ENCODE assay signal across 8 cellular contexts in the genomic region with DNA sequence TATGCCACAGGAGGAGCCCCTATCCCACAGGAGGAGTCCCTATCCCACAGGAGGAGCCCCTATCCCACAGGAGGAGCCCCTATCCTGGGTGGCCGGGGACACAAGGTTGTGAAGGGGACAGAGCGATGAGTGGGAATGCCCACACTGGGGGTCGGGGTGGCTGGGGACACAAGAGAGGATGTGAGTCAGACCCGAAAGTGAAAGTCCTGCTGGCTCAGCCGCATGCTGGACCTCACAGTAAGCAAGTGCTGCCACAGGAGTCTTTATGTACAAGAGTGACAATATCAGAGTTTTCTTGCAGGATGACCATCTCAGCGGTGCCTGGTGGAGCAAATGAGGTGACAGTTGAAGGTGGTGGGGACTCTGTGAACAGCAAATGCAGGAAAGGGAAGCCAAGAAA.
DNase-seq lines count a peak whose midpoint lies in the region; ATAC-seq, FAIRE-seq and TF ChIP-seq lines count a peak whose summit lies in the region.

No MANE protein-coding gene starts in this region.

- H3K27me3 ChIP-seq in SJSA1 (replicated peaks): no peaks in the 10 kb centered on the region
- H3K27me3 ChIP-seq in upper lobe of left lung: no peaks in the 10 kb centered on the region
- no peaks in the 10 kb centered on the region for H3K27me3 ChIP-seq in pancreas

- TF ChIP-seq EP300 in upper lobe of left lung (IDR thresholded peaks at IDR 0.05): no peak

- no peak for TF ChIP-seq POLR2A in upper lobe of left lung (IDR thresholded peaks at IDR 0.05)

- intact Hi-C loops in pancreas (cut with DNase I): no loop called here

- WGBS in upper lobe of left lung, 2 donors: 10 to 18% methylated on average over 2 to 6 of the region's 6 CpGs
- WGBS in pancreas, 2 donors: 47 to 61% methylated on average over 6 of the region's 6 CpGs

- TF ChIP-seq CTCF in fibroblast of pulmonary artery (IDR thresholded peaks at IDR 0.05; ENCODE audit: low read length, missing control alignments) (no peak), upper lobe of left lung (IDR thresholded peaks at IDR 0.05) (no peak), pancreas (IDR thresholded peaks at IDR 0.05) (no peak)

- DNase-seq in activated T-cell treated with anti-CD3 and anti-CD28 coated beads for 48 hours (ENCODE audit: low read depth) (peak; percentile 23), SJSA1 (ENCODE audit: low read depth in 1 of 2, low spot score in 2 of 2) (peak; percentile 70 to 87), fibroblast of pulmonary artery (ENCODE audit: low read depth) (peak; percentile 38), upper lobe of left lung (peak in 1 of 2 donors; percentile 36), pancreas (no peak)
- DNase-seq in activated T-cell treated with anti-CD3 and anti-CD28 coated beads, Interleukin-2, amount 50 U/mL, for 1 hour: no peak
- no peak for DNase-seq in activated effector memory CD4-positive, alpha-beta T cell treated with anti-CD3 and anti-CD28 coated beads, Interleukin-2, amount 50 U/mL, for 16 hours

- no peaks in the 10 kb centered on the region for H3K36me3 ChIP-seq in SJSA1
- no peaks in the 10 kb centered on the region for H3K36me3 ChIP-seq in upper lobe of left lung
- no peaks in the 10 kb centered on the region for H3K36me3 ChIP-seq in pancreas

- H3K27ac ChIP-seq in SJSA1 (peak overlapping the region; percentile 26), upper lobe of left lung (no peak overlapping the region), pancreas (no peak overlapping the region)

- peak overlapping the region; percentile 14 for H3K4me3 ChIP-seq in SJSA1
- peak overlapping the region; percentile 30 for H3K4me3 ChIP-seq in fibroblast of pulmonary artery (replicated peaks; ENCODE audit: low read depth, low read length)
- peak overlapping the region in 3 of 4 donors; percentile 19 to 32 (median 23) for H3K4me3 ChIP-seq in upper lobe of left lung
- no peak overlapping the region for H3K4me3 ChIP-seq in pancreas

- no peak for FAIRE-seq in pancreas (lab: Jason Lieb, UNC)

- H3K4me1 ChIP-seq in SJSA1 (replicated peaks): peaks cover 13% of the 10 kb centered on the region
- peaks cover 0 to 10% (median 7%) of the 10 kb centered on the region in 4 donors for H3K4me1 ChIP-seq in upper lobe of left lung
- H3K4me1 ChIP-seq in pancreas: no peaks in the 10 kb centered on the region

- H3K9me3 ChIP-seq in SJSA1 (replicated peaks) (no peaks in the 10 kb centered on the region), upper lobe of left lung (no peaks in the 10 kb centered on the region), pancreas (no peaks in the 10 kb centered on the region)

- ATAC-seq in HG02884 (IDR thresholded peaks at IDR 0.05; ENCODE audit: unreplicated experiment): peak; percentile 82
- peak in 1 of 2 donors; percentile 65 for ATAC-seq in upper lobe of left lung (ENCODE audit: low FRiP score in 2 of 2)
- no peak for ATAC-seq in pancreas

Comparison
In these comparisons a context has a peak if more than half of its experiments do, and no peak if none do; other contexts are left out.
1. DNase-seq: peak in activated T-cell treated with anti-CD3 and anti-CD28 coated beads for 48 hours (single experiment), SJSA1 (2 of 2) and fibroblast of pulmonary artery (single experiment); none in activated T-cell treated with anti-CD3 and anti-CD28 coated beads, Interleukin-2, amount 50 U/mL, for 1 hour (single experiment), pancreas (0 of 6) and activated effector memory CD4-positive, alpha-beta T cell treated with anti-CD3 and anti-CD28 coated beads, Interleukin-2, amount 50 U/mL, for 16 hours (single experiment).
2. H3K4me3 ChIP-seq: peak in SJSA1 (single experiment), fibroblast of pulmonary artery (single experiment) and upper lobe of left lung (3 of 4); none in pancreas (0 of 4).